Comparison of ENCODE assay signal across 13 cellular contexts in genomic region chr1:36023098-36023769, GRCh38.
DNase-seq lines count a peak whose midpoint lies in the region; ATAC-seq, FAIRE-seq and TF ChIP-seq lines count a peak whose summit lies in the region.
"Had no signal": no experiment of that assay in that cellular context is flagged by ENCODE, and none has a peak within 500 bp of the region (broad histone marks: within the 10 kb centered on the region; RNA-seq: fewer than 3 reads in every experiment).

No MANE protein-coding gene starts in this region.

- no peak for TF ChIP-seq CTCF in liver (IDR thresholded peaks at IDR 0.05; ENCODE audit: low read depth, low read length, missing input control)
- TF ChIP-seq CTCF in HepG2 (CRISPR knock-in tag; IDR thresholded peaks at IDR 0.05): no peak
- no peak for TF ChIP-seq CTCF in HEK293 (tag by site-specific recombination; IDR thresholded peaks at IDR 0.05)
- TF ChIP-seq CTCF in PC-3 (conservative IDR thresholded peaks at IDR 0.05; ENCODE audit: low read depth, low read length): no peak

- H3K9me2 ChIP-seq in PC-3 (replicated peaks; ENCODE audit: low read length): no peaks in the 10 kb centered on the region

- peak overlapping the region in 1 of 3 donors; percentile 1 for H3K4me3 ChIP-seq in liver (ENCODE audit: low read depth in 1 of 3, low read length in 3 of 3)
- no peak overlapping the region for H3K4me3 ChIP-seq in HepG2 (replicated peaks in 1 of 3; ENCODE audit: insufficient read depth in 1 of 3, low read depth in 2 of 3, low read length in 3 of 3)
- H3K4me3 ChIP-seq in HEK293 (ENCODE audit: low read depth, low read length): no peak overlapping the region
- no peak overlapping the region for H3K4me3 ChIP-seq in PC-3 (ENCODE audit: low read length)
- H3K4me3 ChIP-seq: right atrium auricular region had no signal

- TF ChIP-seq RAD21 in liver (IDR thresholded peaks at IDR 0.05) (peak in 1 of 2 donors; percentile 14), HepG2 (CRISPR knock-in tag; IDR thresholded peaks at IDR 0.05) (no peak)

- peaks cover 12% of the 10 kb centered on the region for H3K4me1 Mint-ChIP-seq in activated naive CD8-positive, alpha-beta T cell treated with anti-CD3 and anti-CD28 coated beads for 36 hours

- H3F3A ChIP-seq in PC-3 (ENCODE audit: low read length, unreplicated experiment): no peaks in the 10 kb centered on the region

- CTCF ChIA-PET in HepG2 (lab: Yijun Ruan, JAX; ENCODE audit: low intra/inter-chr PET ratio, low total read pairs): no interaction called here
- CTCF ChIA-PET in HEK293 (lab: Yijun Ruan, JAX): no interaction called here
- CTCF ChIA-PET in PC-3 (lab: Charles Lee): no interaction called here

- H3K9me3 Mint-ChIP-seq in activated naive CD8-positive, alpha-beta T cell treated with anti-CD3 and anti-CD28 coated beads for 36 hours: no peaks in the 10 kb centered on the region

- H3K27me3 ChIP-seq in liver (ENCODE audit: control insufficient read depth in 4 of 4, insufficient read depth in 4 of 4, low read length in 3 of 4) (no peaks in the 10 kb centered on the region), HepG2 (ENCODE audit: control insufficient read depth in 1 of 2, insufficient read depth in 2 of 2, low read length in 2 of 2) (no peaks in the 10 kb centered on the region), PC-3 (ENCODE audit: low read length) (no peaks in the 10 kb centered on the region)
- H3K27me3 ChIP-seq: right atrium auricular region had no signal

- DNase-seq in HepG2 (ENCODE audit: low spot score): no peak
- no peak for DNase-seq in activated naive CD8-positive, alpha-beta T cell treated with anti-CD3 and anti-CD28 coated beads for 36 hours
- no peak for DNase-seq in ecto neural progenitor cell (ENCODE audit: low spot score)
- no peak for DNase-seq in PC-3
- no peak for DNase-seq in GM19240 (ENCODE audit: insufficient read length, low spot score)
- DNase-seq: effector CD4-positive, alpha-beta T cell; NCI-H510A; Right ventricle myocardium superior; WERI-Rb-1 had no signal

- POLR2A ChIA-PET in HepG2 (lab: Yijun Ruan, JAX) (no interaction called here), HEK293 (lab: Yijun Ruan, JAX) (no interaction called here), PC-3 (lab: Charles Lee; ENCODE audit: unreplicated experiment) (no interaction called here)

- no peak for TF ChIP-seq POLR2A in HepG2 (IDR thresholded peaks at IDR 0.05; ENCODE audit: insufficient read depth in 1 of 2, low read depth in 2 of 2, low read length in 2 of 2)

- peaks cover 2 to 26% (median 5%) of the 10 kb centered on the region in 4 donors for H3K36me3 ChIP-seq in liver (ENCODE audit: control insufficient read depth in 4 of 4, insufficient read depth in 3 of 4, low read depth in 1 of 4, low read length in 3 of 4)
- peaks cover 3 to 25% of the 10 kb centered on the region in 2 experiments; a peak in 3 of 5 replicates for H3K36me3 ChIP-seq in HepG2 (replicated peaks in 1 of 2; ENCODE audit: control insufficient read depth in 1 of 2, insufficient read depth in 2 of 2, low read length in 2 of 2)
- peaks cover 8 to 46% of the 10 kb centered on the region in 2 experiments; a peak in 2 of 3 replicates for H3K36me3 ChIP-seq in HEK293 (ENCODE audit: control insufficient read depth in 2 of 2, insufficient read depth in 1 of 2, low read length in 2 of 2)
- H3K36me3 ChIP-seq in PC-3 (ENCODE audit: low read depth, low read length): peaks cover 9% of the 10 kb centered on the region

- H3K9ac ChIP-seq in liver (ENCODE audit: low read depth in 1 of 2, low read length in 2 of 2) (no peak overlapping the region), HepG2 (ENCODE audit: insufficient read depth, low read depth, low read length) (no peak overlapping the region), PC-3 (ENCODE audit: low read length) (no peak overlapping the region)

- peaks cover 29% of the 10 kb centered on the region for H3K36me3 Mint-ChIP-seq in activated naive CD8-positive, alpha-beta T cell treated with anti-CD3 and anti-CD28 coated beads for 36 hours

- H3K9me3 ChIP-seq in liver (ENCODE audit: control insufficient read depth in 4 of 4, low read length in 3 of 4) (no peaks in the 10 kb centered on the region), HepG2 (ENCODE audit: low read length) (no peaks in the 10 kb centered on the region), HEK293 (ENCODE audit: control insufficient read depth, insufficient read depth, low read depth, low read length) (no peaks in the 10 kb centered on the region), PC-3 (ENCODE audit: low read length) (no peaks in the 10 kb centered on the region)
- H3K9me3 ChIP-seq: right atrium auricular region had no signal

- ATAC-seq in HepG2 (no peak), GM21515 (IDR thresholded peaks at IDR 0.05; ENCODE audit: unreplicated experiment) (no peak), PC-3 (no peak)

- peak overlapping the region; percentile 75 for H3K27ac Mint-ChIP-seq in activated naive CD8-positive, alpha-beta T cell treated with anti-CD3 and anti-CD28 coated beads for 36 hours

- no peaks in the 10 kb centered on the region for H3K79me2 ChIP-seq in HepG2 (ENCODE audit: insufficient read depth, low read length)
- no peaks in the 10 kb centered on the region for H3K79me2 ChIP-seq in PC-3 (ENCODE audit: low read length)

- H3K4me2 ChIP-seq in HepG2 (ENCODE audit: low read depth, low read length) (no peak overlapping the region), PC-3 (ENCODE audit: low read length) (no peak overlapping the region)

- 48% methylated on average over 5 of the region's 5 CpGs for WGBS in liver
- 95% methylated on average over 5 of the region's 5 CpGs for WGBS in HepG2 (ENCODE audit: low lambda C conversion rate)

- no peak overlapping the region for H3K4me3 Mint-ChIP-seq in activated naive CD8-positive, alpha-beta T cell treated with anti-CD3 and anti-CD28 coated beads for 36 hours

- H4K20me1 ChIP-seq in HepG2 (ENCODE audit: insufficient read depth, low read length): no peaks in the 10 kb centered on the region
- no peaks in the 10 kb centered on the region for H4K20me1 ChIP-seq in PC-3 (ENCODE audit: low read length)

- FAIRE-seq in HepG2 (lab: Jason Lieb, UNC): no peak

- no peak overlapping the region for H2AFZ ChIP-seq in HepG2 (ENCODE audit: low read length)
- H2AFZ ChIP-seq in PC-3 (ENCODE audit: low read length): no peak overlapping the region

- in situ Hi-C loops in HepG2 (cut with HindIII; ENCODE audit: extremely low pct_ligation_motif_present, low pct_unique_long_range_greater_than_20kb): no loop called here

- TF ChIP-seq EP300 in HepG2 (IDR thresholded peaks at IDR 0.05; ENCODE audit: low read depth in 2 of 2, low read length in 2 of 2) (no peak), HepG2 (CRISPR knock-in tag; IDR thresholded peaks at IDR 0.05; ENCODE audit: borderline replicate concordance) (no peak)

- peak overlapping the region in 1 of 2 donors; percentile 50 for H3K27ac ChIP-seq in liver (ENCODE audit: low read depth in 1 of 2, low read length in 2 of 2)
- no peak overlapping the region for H3K27ac ChIP-seq in HepG2 (ENCODE audit: extremely low read length, insufficient read depth, low read length)
- no peak overlapping the region for H3K27ac ChIP-seq in HEK293 (ENCODE audit: extremely low read depth, low read depth, low read length)
- no peak overlapping the region for H3K27ac ChIP-seq in PC-3 (ENCODE audit: low read length)
- H3K27ac ChIP-seq: right atrium auricular region, WERI-Rb-1 had no signal

- intact Hi-C loops in HepG2 (cut with micrococcal nuclease; ENCODE audit: unreplicated experiment) (no loop called here), PC-3 (cut with micrococcal nuclease) (no loop called here)

- H3K4me1 ChIP-seq in liver (ENCODE audit: control insufficient read depth in 4 of 4, insufficient read depth in 4 of 4, low read length in 3 of 4) (peaks cover 1 to 13% (median 5%) of the 10 kb centered on the region in 4 donors), HepG2 (ENCODE audit: insufficient read depth, low read length) (no peaks in the 10 kb centered on the region), HEK293 (ENCODE audit: control insufficient read depth, insufficient read depth, low read length) (no peaks in the 10 kb centered on the region), PC-3 (ENCODE audit: insufficient read depth, low read length) (peaks cover 11% of the 10 kb centered on the region)
- H3K4me1 ChIP-seq: right atrium auricular region had no signal

- BruUV-seq in HepG2 (replicated peaks; lab: Mats Ljungman, UMichigan) (no TSS peak), PC-3 (replicated peaks; lab: Mats Ljungman, UMichigan) (no TSS peak)

- no peaks in the 10 kb centered on the region for H3K27me3 Mint-ChIP-seq in activated naive CD8-positive, alpha-beta T cell treated with anti-CD3 and anti-CD28 coated beads for 36 hours

TF ChIP-seq in HepG2, 621 proteins besides CTCF, POLR2A, EP300 and RAD21:
- TF ChIP-seq ZFAT (CRISPR knock-in tag; conservative IDR thresholded peaks at IDR 0.05): no peak

TF ChIP-seq in HEK293, 187 proteins besides CTCF, POLR2A, EP300 and RAD21:
- TF ChIP-seq SCRT2 (tag by site-specific recombination; IDR thresholded peaks at IDR 0.05): peak; percentile 34; the same call in 1 of the 2 replicates
- TF ChIP-seq ZNF768 (tag by site-specific recombination; IDR thresholded peaks at IDR 0.05): no peak
- TF ChIP-seq ZNF37A (tag by site-specific recombination; IDR thresholded peaks at IDR 0.05): no peak
- no peak for TF ChIP-seq YY2 (tag by site-specific recombination; IDR thresholded peaks at IDR 0.05)
- TF ChIP-seq, protein P1, sequence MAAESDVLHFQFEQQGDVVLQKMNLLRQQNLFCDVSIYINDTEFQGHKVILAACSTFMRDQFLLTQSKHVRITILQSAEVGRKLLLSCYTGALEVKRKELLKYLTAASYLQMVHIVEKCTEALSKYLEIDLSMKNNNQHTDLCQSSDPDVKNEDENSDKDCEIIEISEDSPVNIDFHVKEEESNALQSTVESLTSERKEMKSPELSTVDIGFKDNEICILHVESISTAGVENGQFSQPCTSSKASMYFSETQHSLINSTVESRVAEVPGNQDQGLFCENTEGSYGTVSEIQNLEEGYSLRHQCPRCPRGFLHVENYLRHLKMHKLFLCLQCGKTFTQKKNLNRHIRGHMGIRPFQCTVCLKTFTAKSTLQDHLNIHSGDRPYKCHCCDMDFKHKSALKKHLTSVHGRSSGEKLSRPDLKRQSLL (tag by site-specific recombination; IDR thresholded peaks at IDR 0.05): no peak
- TF ChIP-seq ZNF366 (tag by site-specific recombination; conservative IDR thresholded peaks at IDR 0.05): no peak
- no peak for TF ChIP-seq ZNF350 (tag by site-specific recombination; IDR thresholded peaks at IDR 0.05)
